Comparison of ENCODE assay signal across 20 cellular contexts in the genomic region with DNA sequence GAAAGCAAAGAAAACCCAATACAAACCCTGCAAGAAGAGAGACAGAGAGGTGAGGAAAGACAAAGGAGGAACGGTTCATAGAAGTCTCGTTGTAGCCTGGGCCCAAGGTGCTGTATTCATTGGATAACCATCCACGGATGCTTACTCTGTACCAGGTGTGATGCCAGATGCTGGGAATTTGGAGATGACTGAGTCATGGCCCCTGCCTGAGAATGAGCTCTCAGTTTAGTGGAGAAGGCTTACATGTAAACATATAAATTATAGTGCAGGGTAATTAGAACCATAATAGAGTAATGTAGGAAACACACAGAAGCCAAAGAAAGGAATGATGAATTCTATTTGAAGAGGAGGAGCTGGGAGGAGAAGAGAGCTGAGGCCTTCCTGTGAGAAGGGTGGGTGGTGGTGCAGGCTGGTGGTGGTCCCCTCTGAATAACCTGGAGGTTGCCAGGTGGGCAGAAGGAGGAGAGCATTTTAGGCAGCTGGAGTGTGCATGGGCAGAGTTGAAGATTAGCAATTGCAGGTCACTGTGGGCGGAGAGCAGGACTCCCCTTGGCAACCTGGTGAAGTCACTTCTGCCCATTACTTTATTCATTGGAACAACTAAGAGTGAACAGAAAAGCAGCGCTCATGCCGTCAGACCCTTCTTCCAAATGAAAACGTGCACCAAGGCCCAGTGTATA. TPM values are rescaled to one million over a fixed set of nuclear protein-coding genes. Genes with fewer than 3 reads are reported as not detected.
"Had no signal": no experiment of that assay in that cellular context is flagged by ENCODE, and none has a peak within 500 bp of the region (broad histone marks: within the 10 kb centered on the region; RNA-seq: fewer than 3 reads in every experiment).

No MANE protein-coding gene starts in this region.

- H3K36me3 Mint-ChIP-seq: natural killer cell treated with Interleukin-12 subunit alpha and Interleukin-12 subunit beta and Interleukin-15 and Interleukin-18, amount 100 ng/mL, for 72 hours had no signal

- H3K4me1 Mint-ChIP-seq: activated B cell treated with CpG ODN at 0.5 μM for 24 hours had no signal

- H3K9me3 Mint-ChIP-seq: activated B cell treated with CpG ODN at 0.5 μM for 24 hours; activated CD4-positive, alpha-beta T cell treated with anti-CD3 and anti-CD28 coated beads, Interleukin-2, amount 10 ng/mL, durations not matched to agents 24 days and 14 days; natural killer cell treated with Interleukin-12 subunit alpha and Interleukin-12 subunit beta and Interleukin-15 and Interleukin-18, amount 100 ng/mL, for 72 hours had no signal

- DNase-seq: activated B cell treated with CpG ODN at 0.5 μM for 24 hours; activated CD4-positive, alpha-beta T cell treated with anti-CD3 and anti-CD28 coated beads, Interleukin-2, amount 10 ng/mL, durations not matched to agents 24 days and 14 days; activated CD8-positive, alpha-beta memory T cell treated with anti-CD3 and anti-CD28 coated beads for 24 hours; activated naive CD4-positive, alpha-beta T cell treated with anti-CD3 and anti-CD28 coated beads, Interleukin-2, amount 50 U/mL, for 16 hours; adrenal gland; caudate nucleus; colonic mucosa; effector CD8-positive, alpha-beta T cell; heart left ventricle; mammary epithelial cell; spleen; stimulated activated CD4-positive, alpha-beta T cell treated with anti-CD3 and anti-CD28 coated beads, Interleukin-1b, Interleukin-23, amount 100 ng/mL, for 48 hours; stimulated activated naive CD4-positive, alpha-beta T cell treated with Interleukin-2 at 50 U/mL for 16 hours had no signal

- H3K27ac Mint-ChIP-seq: activated B cell treated with CpG ODN at 0.5 μM for 24 hours; activated CD4-positive, alpha-beta T cell treated with anti-CD3 and anti-CD28 coated beads, Interleukin-2, amount 10 ng/mL, durations not matched to agents 24 days and 14 days; natural killer cell treated with Interleukin-12 subunit alpha and Interleukin-12 subunit beta and Interleukin-15 and Interleukin-18, amount 100 ng/mL, for 72 hours had no signal

- H3K4me3 Mint-ChIP-seq: activated B cell treated with CpG ODN at 0.5 μM for 24 hours; activated CD4-positive, alpha-beta T cell treated with anti-CD3 and anti-CD28 coated beads, Interleukin-2, amount 10 ng/mL, durations not matched to agents 24 days and 14 days; natural killer cell treated with Interleukin-12 subunit alpha and Interleukin-12 subunit beta and Interleukin-15 and Interleukin-18, amount 100 ng/mL, for 72 hours had no signal

- ATAC-seq: heart left ventricle; natural killer cell treated with Interleukin-12 subunit alpha and Interleukin-12 subunit beta and Interleukin-15 and Interleukin-18, amount 100 ng/mL, for 72 hours; sciatic nerve had no signal

- H3K27me3 Mint-ChIP-seq: activated B cell treated with CpG ODN at 0.5 μM for 24 hours had no signal

RNA-seq across cellular contexts. Expression of a gene that starts 7.7 kb away (rescaled TPM):
- total RNA-seq: activated B cell treated with CpG ODN at 0.5 μM for 24 hours; activated CD4-positive, alpha-beta T cell treated with anti-CD3 and anti-CD28 coated beads, Interleukin-2, amount 10 ng/mL, durations not matched to agents 24 days and 14 days; frontal cortex; heart left ventricle; mammary epithelial cell; mucosa of gallbladder; natural killer cell treated with Interleukin-12 subunit alpha and Interleukin-12 subunit beta and Interleukin-15 and Interleukin-18, amount 100 ng/mL, for 72 hours; omental fat pad; pulmonary artery endothelial cell; sciatic nerve; spleen; ureter had no signal
- polyA plus RNA-seq: mammary epithelial cell had no signal

RNA-seq across cellular contexts. Expression of a gene that starts 24.6 kb away (rescaled TPM):
- total RNA-seq: mammary epithelial cell, pulmonary artery endothelial cell had no signal
- polyA plus RNA-seq: mammary epithelial cell had no signal
